In the genomic region with DNA sequence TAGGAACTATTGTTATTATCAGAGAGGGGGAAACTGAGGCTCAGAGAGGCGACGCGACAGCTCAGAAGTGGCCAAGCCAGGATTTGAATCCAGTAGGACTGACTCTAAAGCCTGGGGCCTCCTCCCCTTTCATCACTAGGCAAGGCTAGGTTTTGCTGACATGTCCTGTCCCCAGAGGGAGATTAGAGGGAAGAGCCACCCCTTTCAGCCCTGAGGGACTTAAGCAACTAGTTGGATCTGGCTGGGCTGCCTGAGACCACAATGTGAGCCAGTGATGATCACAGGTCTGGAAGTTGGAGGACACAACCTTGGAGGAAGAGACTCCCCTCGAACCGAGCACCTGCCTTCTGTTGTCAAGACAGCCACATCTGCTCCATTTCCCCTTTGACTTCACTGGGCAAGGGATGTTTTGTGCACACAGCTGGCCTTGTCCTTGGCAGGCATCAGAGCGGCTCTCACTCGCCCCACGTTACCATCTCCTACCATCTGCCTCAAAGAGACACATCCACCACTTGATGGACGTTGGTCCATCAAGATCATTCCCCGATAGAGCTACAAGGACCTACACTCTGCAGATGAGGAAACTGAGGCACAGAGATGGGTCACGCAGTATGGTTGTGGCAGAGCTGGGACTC, we compare ENCODE assay signal across 21 cellular contexts. TPM values are rescaled to one million over a fixed set of nuclear protein-coding genes. Genes with fewer than 3 reads are reported as not detected.
A peak's percentile ranks its signal among the peaks of the same experiment; 100 is the strongest.
DNase-seq lines count a peak whose midpoint lies in the region; ATAC-seq and TF ChIP-seq lines count a peak whose summit lies in the region.
"Had no signal": no experiment of that assay in that cellular context is flagged by ENCODE, and none has a peak within 500 bp of the region (broad histone marks: within the 10 kb centered on the region; RNA-seq: fewer than 3 reads in every experiment).

No MANE protein-coding gene starts in this region.

- no peaks in the 10 kb centered on the region for H3K79me2 ChIP-seq in H9 (ENCODE audit: insufficient read depth, low read length)

- H2BK12ac ChIP-seq in H9 (ENCODE audit: insufficient read length, low read depth, low read length): no peak overlapping the region

- no peak overlapping the region for H2AFZ ChIP-seq in H9 (ENCODE audit: low read length)

- no peaks in the 10 kb centered on the region for H3K23me2 ChIP-seq in H9 (ENCODE audit: insufficient read length, low read depth, low read length, poor library complexity, severe bottlenecking)

- no peak overlapping the region for H3K18ac ChIP-seq in H9 (ENCODE audit: insufficient read length, low read depth, low read length)

- H3K4me1 ChIP-seq in H9 (ENCODE audit: insufficient read depth, low read length): no peaks in the 10 kb centered on the region

- no peaks in the 10 kb centered on the region for H3K9me3 ChIP-seq in H9 (ENCODE audit: control insufficient read depth, low read depth, low read length)
- H3K9me3 ChIP-seq: tibial nerve had no signal

- H3K14ac ChIP-seq in H9 (ENCODE audit: insufficient read depth, low read length): no peak overlapping the region

- peaks cover 2% of the 10 kb centered on the region for H3K27me3 Mint-ChIP-seq in H9 (ENCODE audit: low read depth)
- peaks cover 3 to 6% of the 10 kb centered on the region in 2 donors for H3K27me3 Mint-ChIP-seq in natural killer cell (ENCODE audit: low read depth in 2 of 2)

- H3K36me3 Mint-ChIP-seq in H9 (ENCODE audit: insufficient read depth in 1 of 3, low read depth in 3 of 3): no peaks in the 10 kb centered on the region
- no peaks in the 10 kb centered on the region for H3K36me3 Mint-ChIP-seq in natural killer cell
- H3K36me3 Mint-ChIP-seq: activated naive CD8-positive, alpha-beta T cell treated with anti-CD3 and anti-CD28 coated beads, Interleukin-2, amount 10 ng/mL, durations not matched to agents 7 days and 5 days; CD4-positive, alpha-beta memory T cell; WTC11 had no signal

- H3K79me1 ChIP-seq in H9 (ENCODE audit: insufficient read depth, low read depth, low read length, poor library complexity, severe bottlenecking): no peaks in the 10 kb centered on the region

- no peaks in the 10 kb centered on the region for H3K27me3 ChIP-seq in H9 (ENCODE audit: insufficient read depth, low read length)

- H4K5ac ChIP-seq in H9 (ENCODE audit: insufficient read length, low read depth, low read length): no peak overlapping the region

- H3T11ph ChIP-seq in H9 (ENCODE audit: low read length): no peak overlapping the region

- no peak overlapping the region for H2BK120ac ChIP-seq in H9 (ENCODE audit: low read depth, low read length, poor library complexity, severe bottlenecking)

- intact Hi-C loops in natural killer cell (cut with micrococcal nuclease): no loop called here

- TF ChIP-seq CTCF in H9 (conservative IDR thresholded peaks at IDR 0.05): no peak
- TF ChIP-seq CTCF in natural killer cell (IDR thresholded peaks at IDR 0.05): no peak
- no peak for TF ChIP-seq CTCF in coronary artery (IDR thresholded peaks at IDR 0.05)

- no peaks in the 10 kb centered on the region for H4K20me1 ChIP-seq in H9 (ENCODE audit: control insufficient read depth, insufficient read depth, insufficient read length)

- ATAC-seq in natural killer cell (no peak), GM18520 (IDR thresholded peaks at IDR 0.05; ENCODE audit: unreplicated experiment) (no peak)
- ATAC-seq: SK-N-SH treated with all-trans-retinoic acid at 6 μM for 48 hours; stimulated activated naive CD8-positive, alpha-beta T cell treated with anti-CD3 and anti-CD28 coated beads, Interleukin-15, Interleukin-2, amounts not matched to agents 100 U/mL and 50 U/mL, for 24 hours; WTC11 had no signal

- H2BK15ac ChIP-seq in H9 (ENCODE audit: low read depth, low read length): no peak overlapping the region

- H3K4me3 ChIP-seq in coronary artery: no peak overlapping the region
- H3K4me3 ChIP-seq: tibial nerve had no signal

- H4K91ac ChIP-seq in H9 (ENCODE audit: insufficient read length, low read depth, low read length): no peak overlapping the region

- WGBS in H9 (ENCODE audit: extremely low coverage, insufficient read length, low lambda C conversion rate): no CpG with 5 or more reads among the region's 11 CpGs

- no peak overlapping the region for H3K9ac ChIP-seq in H9 (ENCODE audit: extremely low read depth, insufficient read length, low read length)

- H3K4me1 Mint-ChIP-seq in H9 (peaks cover 0 to 18% of the 10 kb centered on the region in 2 experiments; a peak in 2 of 4 replicates), natural killer cell (no peaks in the 10 kb centered on the region)
- H3K4me1 Mint-ChIP-seq: WTC11 had no signal

- no peak overlapping the region for H4K8ac ChIP-seq in H9 (replicated peaks; ENCODE audit: insufficient read length, low read depth, low read length)

- no peak overlapping the region for H3K23ac ChIP-seq in H9 (ENCODE audit: insufficient read length, low read depth, low read length)

- DNase-seq in COLO668 (lab: John Stamatoyannopoulos, UW; ENCODE audit: unreplicated experiment): peak; percentile 53
- DNase-seq in H9: no peak
- DNase-seq in NCI-H82 (lab: John Stamatoyannopoulos, UW): peak; percentile 93
- DNase-seq in ecto neural progenitor cell (ENCODE audit: low spot score): peak; percentile 69
- DNase-seq in natural killer cell: no peak
- no peak for DNase-seq in kidney tubule cell (ENCODE audit: low spot score)
- DNase-seq in coronary artery (ENCODE audit: low spot score): no peak
- DNase-seq: activated CD8-positive, alpha-beta memory T cell treated with anti-CD3 and anti-CD28 coated beads, Interleukin-2, amount 50 U/mL, for 4 hours; activated effector memory CD4-positive, alpha-beta T cell treated with Interleukin-2 at 50 U/mL for 16 hours; activated naive CD8-positive, alpha-beta T cell treated with anti-CD3 and anti-CD28 coated beads, Interleukin-2, amount 10 ng/mL, durations not matched to agents 7 days and 5 days; CD4-positive, alpha-beta memory T cell; endodermal cell; kidney; NCI-H1417 treated with DMSO at 0.1 percent for 48 hours; NCI-H226; stimulated activated CD4-positive, alpha-beta T cell treated with anti-CD3 and anti-CD28 coated beads, Interleukin-4, amount 100 ng/mL, for 4 hours; stimulated activated naive CD8-positive, alpha-beta T cell treated with anti-CD3 and anti-CD28 coated beads, Interleukin-15, Interleukin-2, amounts not matched to agents 100 U/mL and 50 U/mL, for 24 hours had no signal

- H3K4me3 Mint-ChIP-seq in H9: no peak overlapping the region
- H3K4me3 Mint-ChIP-seq in natural killer cell: no peak overlapping the region
- H3K4me3 Mint-ChIP-seq: activated naive CD8-positive, alpha-beta T cell treated with anti-CD3 and anti-CD28 coated beads, Interleukin-2, amount 10 ng/mL, durations not matched to agents 7 days and 5 days; CD4-positive, alpha-beta memory T cell; endodermal cell; WTC11 had no signal

- H2BK20ac ChIP-seq in H9 (ENCODE audit: low read depth, low read length, poor library complexity, severe bottlenecking): no peak overlapping the region

- H3K56ac ChIP-seq in H9 (ENCODE audit: insufficient read length, low read depth, low read length): no peak overlapping the region

- H3K4ac ChIP-seq in H9 (ENCODE audit: low read depth, low read length): no peak overlapping the region

- H2AK5ac ChIP-seq in H9 (ENCODE audit: insufficient read length, low read length): no peak overlapping the region

- no peak overlapping the region for H2BK5ac ChIP-seq in H9 (ENCODE audit: insufficient read length, low read length)

- H3K27ac Mint-ChIP-seq in H9 (peak overlapping the region in 2 of 3 experiments; percentile 47 to 61; a peak in 1 of 7 replicates), natural killer cell (no peak overlapping the region)
- H3K27ac Mint-ChIP-seq: activated naive CD8-positive, alpha-beta T cell treated with anti-CD3 and anti-CD28 coated beads, Interleukin-2, amount 10 ng/mL, durations not matched to agents 7 days and 5 days; CD4-positive, alpha-beta memory T cell; endodermal cell had no signal

- H3K27ac ChIP-seq in H9 (ENCODE audit: insufficient read length, low read depth, low read length): no peak overlapping the region
- H3K27ac ChIP-seq in coronary artery: no peak overlapping the region
- H3K27ac ChIP-seq: tibial nerve had no signal

- H3K4me2 ChIP-seq in H9 (ENCODE audit: insufficient read depth, insufficient read length, low read length): no peak overlapping the region

- H3K9me3 Mint-ChIP-seq in H9: no peaks in the 10 kb centered on the region
- no peaks in the 10 kb centered on the region for H3K9me3 Mint-ChIP-seq in natural killer cell
- H3K9me3 Mint-ChIP-seq: activated naive CD8-positive, alpha-beta T cell treated with anti-CD3 and anti-CD28 coated beads, Interleukin-2, amount 10 ng/mL, durations not matched to agents 7 days and 5 days; CD4-positive, alpha-beta memory T cell; endodermal cell; WTC11 had no signal

RNA-seq across cellular contexts. Expression of a gene that starts 31.4 kb away (rescaled TPM):
- total RNA-seq in H9 (2021) (17.4 and 19.2 TPM in 2 replicates), natural killer cell (10 to 100 TPM in 2 of 3 donors, 1 to 10 TPM in 1; 9.4 to 16.6 (median 16.2) TPM)

RNA-seq across cellular contexts. Expression of a gene that starts 31.7 kb away (rescaled TPM):
- total RNA-seq in H9 (2021): 22.5 and 24.3 TPM in 2 replicates
- 10 to 100 TPM; 17.1 to 18.3 (median 17.6) TPM for total RNA-seq in natural killer cell

Comparison
In these comparisons a context has a peak if more than half of its experiments do, and no peak if none do; other contexts are left out.
1. DNase-seq: peak in COLO668 (single experiment), NCI-H82 (single experiment) and ecto neural progenitor cell (single experiment); none in H9 (single experiment), natural killer cell (single experiment), kidney tubule cell (single experiment) and coronary artery (single experiment).
2. H3K27ac Mint-ChIP-seq: peak in H9 (2 of 3); none in natural killer cell (0 of 2).